ENCODE assay signal across 17 cellular contexts in the genomic region with DNA sequence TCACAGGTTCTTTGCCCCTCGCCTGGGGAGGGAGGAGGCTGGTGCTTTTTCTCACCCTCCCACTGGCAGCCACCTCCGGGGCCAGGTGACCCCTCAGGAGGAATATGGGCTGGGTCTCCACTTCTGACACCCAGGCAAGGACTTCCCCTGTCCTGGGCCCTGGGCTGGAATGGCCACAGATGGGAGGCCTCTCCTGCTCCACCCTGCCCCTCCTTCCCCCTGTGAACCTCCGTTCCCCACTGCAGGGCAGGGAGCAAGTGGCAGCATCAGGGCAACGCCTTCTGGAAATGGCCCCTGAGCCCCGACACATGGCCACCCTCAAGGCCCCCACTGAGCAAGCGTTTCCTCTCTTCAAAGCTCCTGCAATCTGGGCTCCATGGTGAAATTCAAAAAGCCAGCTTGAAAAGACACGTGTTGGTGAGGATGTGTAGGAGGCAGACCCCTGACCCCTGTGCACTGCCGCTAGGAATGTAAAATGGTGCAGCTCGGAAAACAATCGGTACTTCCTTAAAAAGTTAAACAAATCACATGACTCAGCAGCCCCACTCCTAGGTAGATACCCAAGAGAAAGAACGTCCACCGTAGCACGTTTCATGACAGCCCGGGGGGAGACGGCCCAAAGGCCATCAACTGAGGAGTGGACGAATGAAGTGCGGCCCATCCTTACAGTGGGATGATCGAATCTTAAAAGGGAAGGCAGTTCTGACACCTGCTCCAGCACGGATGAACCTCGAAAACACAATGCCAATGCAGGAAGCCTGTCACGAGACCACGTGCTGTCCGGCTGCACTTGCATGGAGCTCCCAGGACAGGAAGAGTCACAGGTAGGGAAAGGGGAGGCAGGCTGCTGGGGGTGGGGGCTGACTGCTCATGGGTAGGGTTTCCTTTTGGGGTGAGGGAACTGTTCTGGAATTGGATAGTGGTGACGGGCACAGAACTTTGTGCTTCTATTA. TPM values are rescaled to one million over a fixed set of nuclear protein-coding genes. Genes with fewer than 3 reads are reported as not detected.
DNase-seq lines count a peak whose midpoint lies in the region; ATAC-seq, FAIRE-seq and TF ChIP-seq lines count a peak whose summit lies in the region.
"Had no signal": no experiment of that assay in that cellular context is flagged by ENCODE, and none has a peak within 500 bp of the region (broad histone marks: within the 10 kb centered on the region; RNA-seq: fewer than 3 reads in every experiment).

No MANE protein-coding gene starts in this region.

- DNase-seq in Right ventricle myocardium superior, result peak; percentile 40
- no peak for DNase-seq in cardiac septum (ENCODE audit: low spot score)
- no peak for DNase-seq in K562 (ENCODE audit: extremely low read depth in 1 of 4, low spot score in 3 of 4)
- no peak for DNase-seq in HepG2 (ENCODE audit: low spot score)
- no peak for DNase-seq in uterus
- no peak for DNase-seq in naive thymus-derived CD8-positive, alpha-beta T cell
- DNase-seq in putamen (ENCODE audit: low spot score), result no peak
- DNase-seq: DMS79, MM.1S, NCI-H2081, NCI-H748 treated with DMSO at 0.1 percent for 48 hours had no signal

- POLR2A ChIA-PET in K562 (lab: Yijun Ruan, JAX), result interaction anchor here (1.0 to 1.5 kb wide), 2 partner anchors 10 to 17 kb away, joined by 4 read pairs; no protein-coding TSS in a partner anchor
- POLR2A ChIA-PET in HepG2 (lab: Yijun Ruan, JAX), result no interaction called here
- POLR2A ChIA-PET in naive thymus-derived CD8-positive, alpha-beta T cell (lab: Charles Lee), result no interaction called here

- intact Hi-C loops in Right ventricle myocardium superior (cut with DNase I) (no loop called here), cardiac septum (cut with DNase I) (no loop called here), K562 (cut with micrococcal nuclease) (no loop called here), HepG2 (cut with micrococcal nuclease; ENCODE audit: unreplicated experiment) (no loop called here), uterus (cut with DNase I; ENCODE audit: low total_unique reads) (no loop called here)

- H3K27me3 Mint-ChIP-seq in naive thymus-derived CD8-positive, alpha-beta T cell, result no peaks in the 10 kb centered on the region
- H3K27me3 Mint-ChIP-seq: activated naive CD8-positive, alpha-beta T cell; B cell had no signal

- H3K9ac ChIP-seq in K562 (ENCODE audit: insufficient read depth in 1 of 2, low read depth in 2 of 2, low read length in 2 of 2) (no peak overlapping the region; a peak in 1 of 4 replicates), HepG2 (ENCODE audit: insufficient read depth, low read depth, low read length) (no peak overlapping the region)

- H3K9me3 ChIP-seq in K562 (replicated peaks; ENCODE audit: control insufficient read depth, insufficient read depth, low read depth, low read length), result no peaks in the 10 kb centered on the region
- H3K9me3 ChIP-seq in HepG2 (ENCODE audit: low read length), result no peaks in the 10 kb centered on the region
- no peaks in the 10 kb centered on the region for H3K9me3 ChIP-seq in uterus

- TF ChIP-seq CTCF in K562 (IDR thresholded peaks at IDR 0.05 in 2 of 3, conservative IDR thresholded peaks at IDR 0.05 in 1 of 3; ENCODE audit: insufficient read depth in 2 of 3, low read depth in 1 of 3, low read length in 3 of 3) (no peak), HepG2 (CRISPR knock-in tag; IDR thresholded peaks at IDR 0.05) (no peak), uterus (IDR thresholded peaks at IDR 0.05) (no peak)

- TF ChIP-seq POLR2A in K562 (conservative IDR thresholded peaks at IDR 0.05) (0 out of 2 replicates have a peak, but pooled peaks have one; percentile 26), HepG2 (IDR thresholded peaks at IDR 0.05; ENCODE audit: insufficient read depth in 1 of 2, low read depth in 2 of 2, low read length in 2 of 2) (no peak; a peak in 1 of 4 replicates), uterus (IDR thresholded peaks at IDR 0.05) (no peak)

- H3K79me2 ChIP-seq in K562 (ENCODE audit: control insufficient read depth, insufficient read depth, low read length) (no peaks in the 10 kb centered on the region), HepG2 (ENCODE audit: insufficient read depth, low read length) (no peaks in the 10 kb centered on the region)

- H3K9me1 ChIP-seq in K562 (ENCODE audit: control insufficient read depth, insufficient read depth, low read length), result no peaks in the 10 kb centered on the region

- H3K4me3 ChIP-seq in K562 (no peak overlapping the region), HepG2 (replicated peaks in 1 of 3; ENCODE audit: insufficient read depth in 1 of 3, low read depth in 2 of 3, low read length in 3 of 3) (no peak overlapping the region), uterus (no peak overlapping the region)
- H3K4me3 ChIP-seq: smooth muscle cell had no signal

- TF ChIP-seq RAD21 in K562 (CRISPR knock-in tag; conservative IDR thresholded peaks at IDR 0.05 in 1 of 2, IDR thresholded peaks at IDR 0.05 in 1 of 2) (no peak), HepG2 (CRISPR knock-in tag; IDR thresholded peaks at IDR 0.05) (no peak)

- FAIRE-seq in K562 (lab: Jason Lieb, UNC), result no peak
- no peak for FAIRE-seq in HepG2 (lab: Jason Lieb, UNC)
- FAIRE-seq: colon, HTR-8/SVneo had no signal

- H3K4me1 Mint-ChIP-seq in naive thymus-derived CD8-positive, alpha-beta T cell, result peaks cover 0 to 9% (median 2%) of the 10 kb centered on the region in 4 donors

- CTCF ChIA-PET in K562 (lab: Yijun Ruan, JAX; ENCODE audit: low intra/inter-chr PET ratio) (no interaction called here), HepG2 (lab: Yijun Ruan, JAX; ENCODE audit: low intra/inter-chr PET ratio, low total read pairs) (no interaction called here)

- no peak for ATAC-seq in Right ventricle myocardium superior (ENCODE audit: poor library complexity)
- ATAC-seq in K562, result no peak; the same call in 1 of the 3 replicates
- ATAC-seq in HepG2, result no peak
- ATAC-seq in naive thymus-derived CD8-positive, alpha-beta T cell, result no peak
- no peak for ATAC-seq in GM19455 (IDR thresholded peaks at IDR 0.05; ENCODE audit: unreplicated experiment)

- no peaks in the 10 kb centered on the region for H4K20me1 ChIP-seq in K562 (replicated peaks; ENCODE audit: control insufficient read depth, insufficient read depth, low read length)
- no peaks in the 10 kb centered on the region for H4K20me1 ChIP-seq in HepG2 (ENCODE audit: insufficient read depth, low read length)

- H3K4me2 ChIP-seq in K562 (ENCODE audit: insufficient read depth, low read length) (no peak overlapping the region), HepG2 (ENCODE audit: low read depth, low read length) (no peak overlapping the region)
- H3K4me2 ChIP-seq: smooth muscle cell had no signal

- H3K36me3 ChIP-seq in K562 (ENCODE audit: control insufficient read depth, insufficient read depth, low read length) (peaks cover 91% of the 10 kb centered on the region; the same call in 2 of the 3 replicates), HepG2 (replicated peaks in 1 of 2; ENCODE audit: control insufficient read depth in 1 of 2, insufficient read depth in 2 of 2, low read length in 2 of 2) (peaks cover 9 to 42% of the 10 kb centered on the region in 2 experiments; a peak in 3 of 5 replicates), uterus (no peaks in the 10 kb centered on the region)

- H3K4me1 ChIP-seq in K562 (replicated peaks in 1 of 2; ENCODE audit: control insufficient read depth in 2 of 2, insufficient read depth in 2 of 2, low read length in 2 of 2), result peaks cover 0 to 31% of the 10 kb centered on the region in 2 experiments; a peak in 2 of 5 replicates
- peaks cover 11% of the 10 kb centered on the region for H3K4me1 ChIP-seq in HepG2 (ENCODE audit: insufficient read depth, low read length)
- H3K4me1 ChIP-seq in uterus, result peaks cover 0 to 3% of the 10 kb centered on the region in 2 donors

- no TSS peak for BruUV-seq in K562 (replicated peaks; lab: Mats Ljungman, UMichigan)
- BruUV-seq in HepG2 (replicated peaks; lab: Mats Ljungman, UMichigan), result no TSS peak

- TF ChIP-seq EP300 in K562 (IDR thresholded peaks at IDR 0.05; ENCODE audit: low read length) (no peak), HepG2 (IDR thresholded peaks at IDR 0.05; ENCODE audit: low read depth in 2 of 2, low read length in 2 of 2) (no peak), HepG2 (CRISPR knock-in tag; IDR thresholded peaks at IDR 0.05; ENCODE audit: borderline replicate concordance) (no peak)

- in situ Hi-C loops in K562 (cut with MboI) (no loop called here), HepG2 (cut with HindIII; ENCODE audit: extremely low pct_ligation_motif_present, low pct_unique_long_range_greater_than_20kb) (no loop called here)

- H3K9me3 Mint-ChIP-seq in naive thymus-derived CD8-positive, alpha-beta T cell, result no peaks in the 10 kb centered on the region

- H3K27me3 ChIP-seq in K562 (ENCODE audit: control insufficient read depth in 2 of 2, insufficient read depth in 2 of 2, low read length in 2 of 2) (no peaks in the 10 kb centered on the region), HepG2 (ENCODE audit: control insufficient read depth in 1 of 2, insufficient read depth in 2 of 2, low read length in 2 of 2) (no peaks in the 10 kb centered on the region; a peak in 1 of 5 replicates), uterus (no peaks in the 10 kb centered on the region)

- H3K27ac Mint-ChIP-seq in naive thymus-derived CD8-positive, alpha-beta T cell, result peak overlapping the region in 4 of 10 donors; percentile 24 to 67 (median 52)

- H2AFZ ChIP-seq in K562 (ENCODE audit: low read depth, low read length), result no peak overlapping the region
- H2AFZ ChIP-seq in HepG2 (ENCODE audit: low read length), result no peak overlapping the region

- 74% methylated on average over 19 of the region's 24 CpGs for WGBS in K562 (ENCODE audit: insufficient coverage, low coverage, missing lambda C conversion rate)
- WGBS in HepG2 (ENCODE audit: low lambda C conversion rate), result 96% methylated on average over 24 of the region's 24 CpGs

- H3K27ac ChIP-seq in K562 (ENCODE audit: extremely low read depth, low read depth, low read length), result no peak overlapping the region
- H3K27ac ChIP-seq in HepG2 (ENCODE audit: extremely low read length, insufficient read depth, low read length), result no peak overlapping the region
- H3K27ac ChIP-seq in uterus, result peak overlapping the region; percentile 36 to 68

- no peak overlapping the region for H3K4me3 Mint-ChIP-seq in naive thymus-derived CD8-positive, alpha-beta T cell
- H3K4me3 Mint-ChIP-seq: activated naive CD8-positive, alpha-beta T cell; B cell had no signal

- peaks cover 0 to 27% (median 0%) of the 10 kb centered on the region in 3 donors for H3K36me3 Mint-ChIP-seq in naive thymus-derived CD8-positive, alpha-beta T cell
- H3K36me3 Mint-ChIP-seq: activated naive CD8-positive, alpha-beta T cell had no signal

RNA-seq across cellular contexts. Expression of a gene that starts 11.5 kb away (rescaled TPM):
- total RNA-seq in Right ventricle myocardium superior (2.6 TPM), cardiac septum (3.9 TPM), K562 (2014; rRNA removed) (46.1 and 54.1 TPM in 2 replicates), K562 (2014; rRNA removed; fragmentation: Illumina TruSeq; extraction: Trizol) (30.2 TPM in 2 replicates), K562 (2015; rRNA removed; fragmentation: Illumina TruSeq; extraction: Trizol) (25.7 and 30.3 TPM in 2 replicates), K562 (2021) (38.2 and 41.3 TPM in 2 replicates), HepG2 (2016; rRNA removed; fragmentation: Illumina TruSeq; extraction: Trizol) (22.7 and 25.8 TPM in 2 replicates), uterus (10 to 100 TPM in 1 of 4 donors, 1 to 10 TPM in 2, under 1 TPM in 1; 0.59 to 14.4 (median 5.2) TPM)
- total RNA-seq in K562 (2011; cell fraction: chromatin; rRNA removed; ENCODE audit: low replicate concordance), result 101 and 113 TPM in 2 replicates
- 61.2 and 62.1 TPM in 2 replicates for total RNA-seq in K562 (2011; cell fraction: nucleolus; rRNA removed)
- 38.5 and 51.0 TPM in 2 replicates for total RNA-seq in K562 (2011; cell fraction: nucleoplasm; rRNA removed)
- polyA plus RNA-seq in K562 (2011; rRNA removed) (19.0 and 24.3 TPM in 2 replicates), K562 (2014; fragmentation: Illumina TruSeq; extraction: Trizol) (44.5 and 59.3 TPM in 2 replicates), K562 (2014; fragmentation: Nextera tagmentation; extraction: Ambion mirVana) (under 1 TPM; 0.34 to 0.38 TPM), K562 (2014; rRNA removed) (39.9 and 44.1 TPM in 2 replicates), HepG2 (2011; rRNA removed) (5.4 and 5.8 TPM in 2 replicates)
- polyA plus RNA-seq in K562 (2011; cell fraction: cytosol; rRNA removed), result 25.1 and 35.1 TPM in 2 replicates
- polyA plus RNA-seq in K562 (2011; cell fraction: nucleus; rRNA removed), result 39.2 and 66.6 TPM in 2 replicates
- polyA plus RNA-seq in K562 (2012), result 27.2 and 37.1 TPM in 2 replicates
- polyA minus RNA-seq in K562 (2011; rRNA and poly(A)+ RNA removed), result 15.4 and 24.3 TPM in 2 replicates
- 17.7 and 17.8 TPM in 2 replicates for polyA minus RNA-seq in K562 (2011; cell fraction: cytosol; rRNA and poly(A)+ RNA removed)
- polyA minus RNA-seq in K562 (2011; cell fraction: nucleus; rRNA and poly(A)+ RNA removed), result 19.2 and 19.5 TPM in 2 replicates
- total RNA-seq in HepG2 (2016; cell fraction: cytosol; rRNA removed; fragmentation: Illumina TruSeq; extraction: Trizol; ENCODE audit: low read depth), result 7.5 and 8.6 TPM in 2 replicates
- 22.7 and 28.8 TPM in 2 replicates for total RNA-seq in HepG2 (2016; cell fraction: insoluble cytoplasmic fraction; rRNA removed; fragmentation: Illumina TruSeq; extraction: Trizol)
- 19.2 and 25.6 TPM in 2 replicates for total RNA-seq in HepG2 (2016; cell fraction: membrane; rRNA removed; fragmentation: Illumina TruSeq; extraction: Trizol)
- 16.7 and 17.3 TPM in 2 replicates for total RNA-seq in HepG2 (2016; cell fraction: nucleus; rRNA removed; fragmentation: Illumina TruSeq; extraction: Trizol)
- polyA plus RNA-seq in HepG2 (2011; cell fraction: cytosol; rRNA removed), result 4.3 and 7.4 TPM in 2 replicates
- polyA plus RNA-seq in HepG2 (2011; cell fraction: nucleus; rRNA removed), result 12.7 and 15.0 TPM in 2 replicates
- polyA plus RNA-seq in HepG2 (2012), result 6.2 and 8.5 TPM in 2 replicates
- 5.5 and 6.6 TPM in 2 replicates for polyA plus RNA-seq in HepG2 (2016; cell fraction: cytosol; fragmentation: Illumina TruSeq; extraction: Trizol; ENCODE audit: low read depth)
- polyA plus RNA-seq in HepG2 (2016; cell fraction: insoluble cytoplasmic fraction; fragmentation: Illumina TruSeq; extraction: Trizol; ENCODE audit: low read depth), result 14.6 and 16.7 TPM in 2 replicates
- 13.9 and 14.8 TPM in 2 replicates for polyA plus RNA-seq in HepG2 (2016; cell fraction: membrane; fragmentation: Illumina TruSeq; extraction: Trizol; ENCODE audit: low read depth)
- 39.8 and 43.1 TPM in 2 replicates for polyA plus RNA-seq in HepG2 (2016; cell fraction: nucleus; fragmentation: Illumina TruSeq; extraction: Trizol; ENCODE audit: insufficient read depth, low read depth)
- 11.1 and 22.9 TPM in 2 replicates for polyA minus RNA-seq in HepG2 (2011; rRNA and poly(A)+ RNA removed; ENCODE audit: low replicate concordance)
- polyA minus RNA-seq in HepG2 (2011; cell fraction: cytosol; rRNA and poly(A)+ RNA removed), result 4.7 and 5.6 TPM in 2 replicates
- 5.5 and 7.3 TPM in 2 replicates for polyA minus RNA-seq in HepG2 (2011; cell fraction: nucleus; rRNA and poly(A)+ RNA removed)
- total RNA-seq in naive thymus-derived CD8-positive, alpha-beta T cell, result 10 to 100 TPM; 13.8 to 14.1 TPM
- polyA plus RNA-seq in naive thymus-derived CD8-positive, alpha-beta T cell, result 1 to 10 TPM; 2.1 to 3.6 (median 3.2) TPM

RNA-seq across cellular contexts. Expression of a gene that starts 11.9 kb away (rescaled TPM):
- total RNA-seq in Right ventricle myocardium superior, result 46.2 TPM
- 60.9 TPM for total RNA-seq in cardiac septum
- 79.0 and 151 TPM in 2 replicates for total RNA-seq in K562 (2011; cell fraction: chromatin; rRNA removed; ENCODE audit: low replicate concordance)
- total RNA-seq in K562 (2011; cell fraction: nucleolus; rRNA removed), result 69.2 and 87.8 TPM in 2 replicates
- total RNA-seq in K562 (2011; cell fraction: nucleoplasm; rRNA removed), result 66.9 and 68.4 TPM in 2 replicates
- total RNA-seq in K562 (2014; rRNA removed), result 16.3 and 21.1 TPM in 2 replicates
- 9.9 and 11.8 TPM in 2 replicates for total RNA-seq in K562 (2014; rRNA removed; fragmentation: Illumina TruSeq; extraction: Trizol)
- total RNA-seq in K562 (2015; rRNA removed; fragmentation: Illumina TruSeq; extraction: Trizol), result 15.0 and 15.6 TPM in 2 replicates
- total RNA-seq in K562 (2021), result 17.1 and 18.0 TPM in 2 replicates
- polyA plus RNA-seq in K562 (2011; rRNA removed), result 23.1 and 24.3 TPM in 2 replicates
- 27.7 and 35.5 TPM in 2 replicates for polyA plus RNA-seq in K562 (2011; cell fraction: cytosol; rRNA removed)
- 44.1 and 51.8 TPM in 2 replicates for polyA plus RNA-seq in K562 (2011; cell fraction: nucleus; rRNA removed)
- polyA plus RNA-seq in K562 (2012), result 15.8 and 16.8 TPM in 2 replicates
- polyA plus RNA-seq in K562 (2014; fragmentation: Illumina TruSeq; extraction: Trizol), result 11.9 and 14.4 TPM in 2 replicates
- 1 to 10 TPM in 1 of 2 experiments, under 1 TPM in 1; 0.90 to 2.8 TPM for polyA plus RNA-seq in K562 (2014; fragmentation: Nextera tagmentation; extraction: Ambion mirVana)
- polyA plus RNA-seq in K562 (2014; rRNA removed), result 23.1 and 25.5 TPM in 2 replicates
- polyA minus RNA-seq in K562 (2011; rRNA and poly(A)+ RNA removed), result 9.3 and 9.5 TPM in 2 replicates
- 17.4 and 20.7 TPM in 2 replicates for polyA minus RNA-seq in K562 (2011; cell fraction: cytosol; rRNA and poly(A)+ RNA removed)
- 16.2 and 17.8 TPM in 2 replicates for polyA minus RNA-seq in K562 (2011; cell fraction: nucleus; rRNA and poly(A)+ RNA removed)
- 34.3 and 35.1 TPM in 2 replicates for total RNA-seq in HepG2 (2016; rRNA removed; fragmentation: Illumina TruSeq; extraction: Trizol)
- total RNA-seq in HepG2 (2016; cell fraction: cytosol; rRNA removed; fragmentation: Illumina TruSeq; extraction: Trizol; ENCODE audit: low read depth), result 12.0 and 12.6 TPM in 2 replicates
- 36.2 and 37.2 TPM in 2 replicates for total RNA-seq in HepG2 (2016; cell fraction: insoluble cytoplasmic fraction; rRNA removed; fragmentation: Illumina TruSeq; extraction: Trizol)
- total RNA-seq in HepG2 (2016; cell fraction: membrane; rRNA removed; fragmentation: Illumina TruSeq; extraction: Trizol), result 23.9 and 24.1 TPM in 2 replicates
- 25.9 TPM in 2 replicates for total RNA-seq in HepG2 (2016; cell fraction: nucleus; rRNA removed; fragmentation: Illumina TruSeq; extraction: Trizol)
- polyA plus RNA-seq in HepG2 (2011; rRNA removed), result 34.4 and 36.2 TPM in 2 replicates
- 33.8 and 35.9 TPM in 2 replicates for polyA plus RNA-seq in HepG2 (2011; cell fraction: cytosol; rRNA removed)
- polyA plus RNA-seq in HepG2 (2011; cell fraction: nucleus; rRNA removed), result 57.7 and 67.1 TPM in 2 replicates
- polyA plus RNA-seq in HepG2 (2012), result 18.5 and 20.2 TPM in 2 replicates
- 9.6 and 11.9 TPM in 2 replicates for polyA plus RNA-seq in HepG2 (2016; cell fraction: cytosol; fragmentation: Illumina TruSeq; extraction: Trizol; ENCODE audit: low read depth)
- 38.6 and 42.4 TPM in 2 replicates for polyA plus RNA-seq in HepG2 (2016; cell fraction: insoluble cytoplasmic fraction; fragmentation: Illumina TruSeq; extraction: Trizol; ENCODE audit: low read depth)
- polyA plus RNA-seq in HepG2 (2016; cell fraction: membrane; fragmentation: Illumina TruSeq; extraction: Trizol; ENCODE audit: low read depth), result 20.7 and 23.8 TPM in 2 replicates
- 55.9 and 58.6 TPM in 2 replicates for polyA plus RNA-seq in HepG2 (2016; cell fraction: nucleus; fragmentation: Illumina TruSeq; extraction: Trizol; ENCODE audit: insufficient read depth, low read depth)
- polyA minus RNA-seq in HepG2 (2011; rRNA and poly(A)+ RNA removed; ENCODE audit: low replicate concordance), result 32.6 and 37.6 TPM in 2 replicates
- polyA minus RNA-seq in HepG2 (2011; cell fraction: cytosol; rRNA and poly(A)+ RNA removed), result 12.3 and 14.1 TPM in 2 replicates
- 23.7 and 24.3 TPM in 2 replicates for polyA minus RNA-seq in HepG2 (2011; cell fraction: nucleus; rRNA and poly(A)+ RNA removed)
- total RNA-seq in uterus, result 100 to 1,000 TPM in 2 of 4 donors, 10 to 100 TPM in 2; 73.2 to 276 (median 103) TPM
- total RNA-seq in naive thymus-derived CD8-positive, alpha-beta T cell, result 10 to 100 TPM; 13.5 to 16.9 TPM
- polyA plus RNA-seq in naive thymus-derived CD8-positive, alpha-beta T cell, result 1 to 10 TPM; 7.7 to 8.7 (median 8.1) TPM

Comparison
In these comparisons a context has a peak if more than half of its experiments do, and no peak if none do; other contexts are left out.
1. H3K27ac ChIP-seq: peak in uterus (2 of 2); none in K562 (single experiment) and HepG2 (single experiment).